In genomic region chr3:50516048-50516871, GRCh38 we compare ENCODE assay signal across 2 cellular contexts.
A peak's percentile ranks its signal among the peaks of the same experiment; 100 is the strongest.
TF ChIP-seq lines count a peak whose summit lies in the region.

No MANE protein-coding gene starts in this region.

TF ChIP-seq in HEK293, 187 proteins besides CTCF, POLR2A, EP300 and RAD21 (continued from another document and continues in another):
- TF ChIP-seq KLF17 (tag by site-specific recombination; IDR thresholded peaks at IDR 0.05), result 0 out of 2 replicates have a peak, but pooled peaks have one; percentile 48
- peak; percentile 34 for TF ChIP-seq ZNF335 (tag by site-specific recombination; conservative IDR thresholded peaks at IDR 0.05)
- TF ChIP-seq PATZ1 (tag by site-specific recombination; IDR thresholded peaks at IDR 0.05), result peak; percentile 71
- no peak for TF ChIP-seq ZNF701 (tag by site-specific recombination; IDR thresholded peaks at IDR 0.05)
- peak; percentile 55; the same call in 1 of the 2 replicates for TF ChIP-seq ZSCAN30 (tag by site-specific recombination; IDR thresholded peaks at IDR 0.05)
- peak; percentile 64 for TF ChIP-seq ZBTB48 (tag by site-specific recombination; IDR thresholded peaks at IDR 0.05)
- 0 out of 2 replicates have a peak, but pooled peaks have one; percentile 28 for TF ChIP-seq GLIS1 (tag by site-specific recombination; IDR thresholded peaks at IDR 0.05)
- TF ChIP-seq ZBTB26 (tag by site-specific recombination; optimal IDR thresholded peaks at IDR 0.05), result peak; percentile 15
- TF ChIP-seq KLF1 (tag by site-specific recombination; IDR thresholded peaks at IDR 0.05), result peak; percentile 60; the same call in 1 of the 2 replicates
- TF ChIP-seq ZFP41 (tag by site-specific recombination; IDR thresholded peaks at IDR 0.05; ENCODE audit: borderline replicate concordance), result no peak
- 0 out of 2 replicates have a peak, but pooled peaks have one; percentile 1 for TF ChIP-seq FEZF1 (tag by site-specific recombination; IDR thresholded peaks at IDR 0.05)
- TF ChIP-seq PRDM10 (tag by site-specific recombination; IDR thresholded peaks at IDR 0.05), result peak; percentile 58; the same call in 1 of the 2 replicates
- 0 out of 2 replicates have a peak, but pooled peaks have one; percentile 27 for TF ChIP-seq GLIS2 (tag by site-specific recombination; IDR thresholded peaks at IDR 0.05)
- TF ChIP-seq ZNF660 (tag by site-specific recombination; IDR thresholded peaks at IDR 0.05), result 0 out of 2 replicates have a peak, but pooled peaks have one; percentile 12
- peak; percentile 27; the same call in 1 of the 2 replicates for TF ChIP-seq ZBTB8A (tag by site-specific recombination; IDR thresholded peaks at IDR 0.05)
- TF ChIP-seq ZNF776 (tag by site-specific recombination; IDR thresholded peaks at IDR 0.05; ENCODE audit: borderline replicate concordance), result no peak
- peak; percentile 64; the same call in 1 of the 2 replicates for TF ChIP-seq ZNF423 (tag by site-specific recombination; IDR thresholded peaks at IDR 0.05)
- no peak for TF ChIP-seq HOXA7 (CRISPR knock-in tag; IDR thresholded peaks at IDR 0.05; ENCODE audit: borderline replicate concordance)
- peak; percentile 87 for TF ChIP-seq ZBTB17 (tag by site-specific recombination; IDR thresholded peaks at IDR 0.05)
- TF ChIP-seq AEBP2 (tag by site-specific recombination; IDR thresholded peaks at IDR 0.05; ENCODE audit: borderline replicate concordance), result no peak

TF ChIP-seq in SK-N-SH, 30 proteins besides CTCF, POLR2A, EP300 and RAD21 (continued from another document):
- TF ChIP-seq ZBTB33 (IDR thresholded peaks at IDR 0.05; ENCODE audit: borderline replicate concordance, low read depth), result no peak
- no peak for TF ChIP-seq REST (IDR thresholded peaks at IDR 0.05; ENCODE audit: low read depth, low read length)
- no peak for TF ChIP-seq SIN3A (IDR thresholded peaks at IDR 0.05; ENCODE audit: borderline replicate concordance, low read depth, low read length)
- no peak; the same call in 1 of the 2 replicates for TF ChIP-seq MXI1 (IDR thresholded peaks at IDR 0.05; ENCODE audit: low read depth, low read length)
- no peak for TF ChIP-seq TEAD4 (IDR thresholded peaks at IDR 0.05; ENCODE audit: borderline replicate concordance, insufficient read depth)
- peak; percentile 7 for TF ChIP-seq CHD2 (IDR thresholded peaks at IDR 0.05; ENCODE audit: low read length, partially characterized antibody)
- TF ChIP-seq PBX3 (IDR thresholded peaks at IDR 0.05), result no peak
- peak; percentile 84 for TF ChIP-seq GATA2 (CRISPR knock-in tag; IDR thresholded peaks at IDR 0.05)
- no peak for TF ChIP-seq RFX5 (IDR thresholded peaks at IDR 0.05; ENCODE audit: low read length)
- no peak for TF ChIP-seq RXRA (IDR thresholded peaks at IDR 0.05; ENCODE audit: borderline replicate concordance, low read depth)
- no peak for TF ChIP-seq MAX (IDR thresholded peaks at IDR 0.05; ENCODE audit: low read depth)
